Comparison of ENCODE assay signal across 3 cellular contexts in the genomic region with DNA sequence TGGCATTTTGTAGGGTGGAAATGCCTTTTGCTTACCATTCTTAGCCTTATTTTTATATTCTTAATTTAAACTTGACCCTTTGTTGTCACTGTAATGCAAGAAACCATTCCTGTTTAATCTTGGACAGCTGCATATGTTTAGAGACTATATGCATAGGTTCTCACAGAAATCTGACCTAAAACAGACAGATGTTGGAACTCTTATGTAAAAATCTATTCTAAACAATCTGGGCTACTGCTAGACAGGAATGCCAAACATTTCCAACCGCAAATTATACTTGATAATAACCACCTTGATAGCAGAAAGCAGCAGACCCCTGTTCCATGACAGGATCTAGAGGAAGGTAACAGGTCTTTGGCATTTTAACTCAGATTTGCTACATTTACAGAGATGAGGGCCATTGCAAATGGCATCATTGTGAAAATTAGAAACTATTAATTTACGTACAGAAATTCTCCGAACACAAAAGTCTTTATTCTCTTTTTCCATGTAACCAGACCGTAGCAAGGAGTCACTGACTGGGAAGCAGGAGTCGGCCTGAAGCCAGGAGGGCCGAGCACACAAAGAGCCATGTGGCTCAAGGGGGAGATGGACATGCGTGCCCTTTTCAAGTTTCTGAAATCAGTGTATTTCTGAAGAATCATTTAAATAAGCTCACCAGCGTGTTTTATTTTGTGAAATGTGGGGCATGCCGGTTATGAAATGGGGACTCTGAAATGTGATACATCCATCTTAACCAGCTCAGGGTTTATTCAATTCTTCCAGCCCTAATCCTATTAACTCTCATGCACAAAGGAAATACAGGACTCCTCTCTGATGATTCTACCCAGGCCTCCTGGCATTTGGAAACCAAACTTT.
TF ChIP-seq lines count a peak whose summit lies in the region.

No MANE protein-coding gene starts in this region.

TF ChIP-seq in liver, 16 proteins besides CTCF, POLR2A, EP300 and RAD21:
- no peak for TF ChIP-seq JUND (IDR thresholded peaks at IDR 0.05)
- no peak for TF ChIP-seq TAF1 (conservative IDR thresholded peaks at IDR 0.05)
- TF ChIP-seq HNF4G (IDR thresholded peaks at IDR 0.05) = no peak
- TF ChIP-seq, protein P1, sequence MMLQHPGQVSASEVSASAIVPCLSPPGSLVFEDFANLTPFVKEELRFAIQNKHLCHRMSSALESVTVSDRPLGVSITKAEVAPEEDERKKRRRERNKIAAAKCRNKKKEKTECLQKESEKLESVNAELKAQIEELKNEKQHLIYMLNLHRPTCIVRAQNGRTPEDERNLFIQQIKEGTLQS (IDR thresholded peaks at IDR 0.05) = no peak
- no peak for TF ChIP-seq GABPA (IDR thresholded peaks at IDR 0.05 in 1 of 2, conservative IDR thresholded peaks at IDR 0.05 in 1 of 2)

TF ChIP-seq in HepG2, 621 proteins besides CTCF, POLR2A, EP300 and RAD21:
- TF ChIP-seq HNRNPH1 (optimal IDR thresholded peaks at IDR 0.05; ENCODE audit: low read depth, low read length) (no peak), ZSCAN31 (CRISPR knock-in tag; IDR thresholded peaks at IDR 0.05; ENCODE audit: low read depth) (no peak), ZNF124 (CRISPR knock-in tag; IDR thresholded peaks at IDR 0.05) (no peak), ZIK1 (CRISPR knock-in tag; IDR thresholded peaks at IDR 0.05; ENCODE audit: borderline replicate concordance, low read depth) (no peak), ZNF674 (CRISPR knock-in tag; IDR thresholded peaks at IDR 0.05; ENCODE audit: low read depth) (no peak), DMAP1 (CRISPR knock-in tag; IDR thresholded peaks at IDR 0.05) (no peak), NONO (IDR thresholded peaks at IDR 0.05) (no peak), NONO (CRISPR knock-in tag; conservative IDR thresholded peaks at IDR 0.05) (no peak), ZNF468 (CRISPR knock-in tag; IDR thresholded peaks at IDR 0.05) (no peak), ZSCAN20 (CRISPR knock-in tag; IDR thresholded peaks at IDR 0.05; ENCODE audit: borderline replicate concordance) (no peak), RXRB (CRISPR knock-in tag; IDR thresholded peaks at IDR 0.05; ENCODE audit: borderline replicate concordance) (no peak), MAF1 (CRISPR knock-in tag; IDR thresholded peaks at IDR 0.05; ENCODE audit: borderline replicate concordance) (no peak), ZNF720 (CRISPR knock-in tag; IDR thresholded peaks at IDR 0.05) (no peak), ZNF205 (CRISPR knock-in tag; IDR thresholded peaks at IDR 0.05) (no peak), TBX3 (IDR thresholded peaks at IDR 0.05; ENCODE audit: borderline replicate concordance) (no peak), CREB1 (IDR thresholded peaks at IDR 0.05) (no peak), CREB1 (CRISPR knock-in tag; IDR thresholded peaks at IDR 0.05) (no peak), MEF2D (CRISPR knock-in tag; IDR thresholded peaks at IDR 0.05) (no peak), SNRNP70 (IDR thresholded peaks at IDR 0.05; ENCODE audit: low read depth, low read length) (no peak)
- TF ChIP-seq, protein P2, sequence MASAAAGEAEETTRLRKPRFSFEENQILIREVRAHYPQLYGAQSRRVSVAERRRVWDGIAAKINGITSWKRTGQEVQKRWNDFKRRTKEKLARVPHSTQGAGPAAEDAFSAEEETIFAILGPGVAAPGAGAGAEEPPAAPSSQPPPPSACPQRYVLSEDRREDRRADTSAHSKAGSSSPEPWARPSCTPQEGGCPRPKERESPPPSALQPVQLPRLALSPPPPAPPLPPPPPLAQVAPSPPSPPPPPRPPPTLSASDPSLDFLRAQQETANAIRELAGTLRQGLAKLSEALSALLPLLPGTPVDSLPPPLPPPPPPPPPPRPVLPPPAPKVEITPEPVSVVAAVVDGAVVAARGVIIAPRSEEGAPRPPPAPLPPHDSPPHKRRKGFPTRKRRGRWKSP (CRISPR knock-in tag; IDR thresholded peaks at IDR 0.05) = no peak
- TF ChIP-seq, protein P3, sequence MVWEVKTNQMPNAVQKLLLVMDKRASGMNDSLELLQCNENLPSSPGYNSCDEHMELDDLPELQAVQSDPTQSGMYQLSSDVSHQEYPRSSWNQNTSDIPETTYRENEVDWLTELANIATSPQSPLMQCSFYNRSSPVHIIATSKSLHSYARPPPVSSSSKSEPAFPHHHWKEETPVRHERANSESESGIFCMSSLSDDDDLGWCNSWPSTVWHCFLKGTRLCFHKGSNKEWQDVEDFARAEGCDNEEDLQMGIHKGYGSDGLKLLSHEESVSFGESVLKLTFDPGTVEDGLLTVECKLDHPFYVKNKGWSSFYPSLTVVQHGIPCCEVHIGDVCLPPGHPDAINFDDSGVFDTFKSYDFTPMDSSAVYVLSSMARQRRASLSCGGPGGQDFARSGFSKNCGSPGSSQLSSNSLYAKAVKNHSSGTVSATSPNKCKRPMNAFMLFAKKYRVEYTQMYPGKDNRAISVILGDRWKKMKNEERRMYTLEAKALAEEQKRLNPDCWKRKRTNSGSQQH (CRISPR knock-in tag; IDR thresholded peaks at IDR 0.05; ENCODE audit: low read depth) = no peak
- TF ChIP-seq, protein P4, sequence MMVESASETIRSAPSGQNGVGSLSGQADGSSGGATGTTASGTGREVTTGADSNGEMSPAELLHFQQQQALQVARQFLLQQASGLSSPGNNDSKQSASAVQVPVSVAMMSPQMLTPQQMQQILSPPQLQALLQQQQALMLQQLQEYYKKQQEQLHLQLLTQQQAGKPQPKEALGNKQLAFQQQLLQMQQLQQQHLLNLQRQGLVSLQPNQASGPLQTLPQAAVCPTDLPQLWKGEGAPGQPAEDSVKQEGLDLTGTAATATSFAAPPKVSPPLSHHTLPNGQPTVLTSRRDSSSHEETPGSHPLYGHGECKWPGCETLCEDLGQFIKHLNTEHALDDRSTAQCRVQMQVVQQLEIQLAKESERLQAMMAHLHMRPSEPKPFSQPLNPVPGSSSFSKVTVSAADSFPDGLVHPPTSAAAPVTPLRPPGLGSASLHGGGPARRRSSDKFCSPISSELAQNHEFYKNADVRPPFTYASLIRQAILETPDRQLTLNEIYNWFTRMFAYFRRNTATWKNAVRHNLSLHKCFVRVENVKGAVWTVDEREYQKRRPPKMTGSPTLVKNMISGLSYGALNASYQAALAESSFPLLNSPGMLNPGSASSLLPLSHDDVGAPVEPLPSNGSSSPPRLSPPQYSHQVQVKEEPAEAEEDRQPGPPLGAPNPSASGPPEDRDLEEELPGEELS (CRISPR knock-in tag; IDR thresholded peaks at IDR 0.05) = no peak

TF ChIP-seq in endothelial cell of umbilical vein, 7 proteins besides CTCF, POLR2A, EP300 and RAD21 (continued from another document):
- no peak for TF ChIP-seq FOS (IDR thresholded peaks at IDR 0.05; ENCODE audit: borderline replicate concordance, insufficient read depth, low read length)
- TF ChIP-seq MYC (IDR thresholded peaks at IDR 0.05; ENCODE audit: low read depth, low read length) = no peak
- TF ChIP-seq POLR2AphosphoS5 (IDR thresholded peaks at IDR 0.05; ENCODE audit: insufficient read depth, low read depth, low read length) = no peak
- TF ChIP-seq JUN (IDR thresholded peaks at IDR 0.05; ENCODE audit: borderline replicate concordance, insufficient read depth, insufficient read length, low read depth) = no peak
- TF ChIP-seq EZH2 (IDR thresholded peaks at IDR 0.05; ENCODE audit: borderline replicate concordance, low read depth, low read length, severe bottlenecking) = no peak
- TF ChIP-seq, protein P5, sequence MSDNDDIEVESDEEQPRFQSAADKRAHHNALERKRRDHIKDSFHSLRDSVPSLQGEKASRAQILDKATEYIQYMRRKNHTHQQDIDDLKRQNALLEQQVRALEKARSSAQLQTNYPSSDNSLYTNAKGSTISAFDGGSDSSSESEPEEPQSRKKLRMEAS (IDR thresholded peaks at IDR 0.05; ENCODE audit: insufficient read depth, insufficient read length) = no peak
